Comparison of ENCODE assay signal across 8 cellular contexts in the genomic region with DNA sequence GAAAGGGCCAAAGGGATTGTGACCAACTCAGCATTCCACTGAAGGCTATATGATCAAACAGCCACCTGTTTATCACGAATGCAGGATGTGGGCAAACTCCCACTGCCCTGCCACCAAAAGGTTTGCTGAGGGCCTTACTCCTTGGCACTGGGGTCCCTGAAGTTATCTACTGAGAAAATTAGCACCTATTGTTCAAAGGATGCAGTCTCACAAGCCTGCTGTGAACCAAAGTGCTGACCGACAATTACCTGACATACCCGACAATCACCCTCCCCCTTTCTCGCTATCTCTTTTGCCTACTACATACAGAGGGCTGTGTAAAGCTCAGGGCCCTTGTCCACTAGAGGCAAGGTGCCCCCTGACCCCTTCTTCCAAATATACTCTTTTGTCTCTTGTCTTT. TPM values are rescaled to one million over a fixed set of nuclear protein-coding genes. Genes with fewer than 3 reads are reported as not detected.
"Had no signal": no experiment of that assay in that cellular context is flagged by ENCODE, and none has a peak within 500 bp of the region (broad histone marks: within the 10 kb centered on the region; RNA-seq: fewer than 3 reads in every experiment).

No MANE protein-coding gene starts in this region.

RNA-seq across cellular contexts. Expression of a gene that starts 1.8 kb away (rescaled TPM):
- total RNA-seq: LHCN-M2, MCF 10A, NCI-H460, OCI-LY7, Right ventricle myocardium superior, SJSA1 had no signal

RNA-seq across cellular contexts. Expression of a gene that starts 16.2 kb away (rescaled TPM):
- total RNA-seq: NCI-H460, OCI-LY7, Right ventricle myocardium superior had no signal

RNA-seq across cellular contexts. Expression of a gene that starts 38.9 kb away (rescaled TPM):
- total RNA-seq: LHCN-M2, MCF 10A, NCI-H460, OCI-LY7, PC-9, RPMI7951, SJSA1 had no signal
